8 cellular contexts compared by ENCODE assay signal in genomic region chr7:47819054-47819920, GRCh38.
DNase-seq lines count a peak whose midpoint lies in the region; ATAC-seq and TF ChIP-seq lines count a peak whose summit lies in the region.

No MANE protein-coding gene starts in this region.

- peak overlapping the region; percentile 10 for H3K9ac ChIP-seq in adipocyte (ENCODE audit: low read length)

- H3K4me3 ChIP-seq in PC-9: no peak overlapping the region
- no peak overlapping the region for H3K4me3 ChIP-seq in adipocyte (ENCODE audit: low read length)

- ATAC-seq in left cardiac atrium (peak; percentile 63 to 65), GM18873 (IDR thresholded peaks at IDR 0.05; ENCODE audit: low FRiP score, unreplicated experiment) (no peak)

- H3K9me2 ChIP-seq in PC-9 (ENCODE audit: insufficient read depth): no peaks in the 10 kb centered on the region

- no peak overlapping the region for H2AFZ ChIP-seq in PC-9

- no peaks in the 10 kb centered on the region for H3K27me3 ChIP-seq in PC-9 (ENCODE audit: insufficient read depth, low read depth)
- no peaks in the 10 kb centered on the region for H3K27me3 ChIP-seq in adipocyte (replicated peaks; ENCODE audit: control insufficient read depth, insufficient read depth, low read length)

- no peaks in the 10 kb centered on the region for H4K20me1 ChIP-seq in PC-9 (ENCODE audit: insufficient read depth)

- H3K36me3 ChIP-seq in PC-9 (ENCODE audit: low read depth) (no peaks in the 10 kb centered on the region), adipocyte (ENCODE audit: control insufficient read depth, insufficient read depth, low read length, severe bottlenecking) (no peaks in the 10 kb centered on the region)

- H3K27ac ChIP-seq in PC-9: peak overlapping the region; percentile 43

- no peaks in the 10 kb centered on the region for H3K79me2 ChIP-seq in PC-9 (ENCODE audit: low read depth)

- peaks cover 17% of the 10 kb centered on the region; the same call in 1 of the 2 replicates for H3F3A ChIP-seq in PC-9 (ENCODE audit: insufficient read depth, low read depth)

- CTCF ChIA-PET in PC-9 (lab: Charles Lee): interaction anchor here (0.5 to 1.8 kb wide), 11 partner anchors 10 to 553 kb away, joined by 3 to 11 read pairs (median 6); no protein-coding TSS in a partner anchor

- DNase-seq in NCI-H82 (lab: John Stamatoyannopoulos, UW): peak; percentile 68
- no peak for DNase-seq in NCI-H82 treated with DMSO at 0.1 percent for 48 hours (lab: John Stamatoyannopoulos, UW; ENCODE audit: unreplicated experiment)
- peak; percentile 86 for DNase-seq in HT-29 (ENCODE audit: low spot score)
- peak; percentile 81 to 83 for DNase-seq in PC-9
- DNase-seq in adipocyte (ENCODE audit: low read depth): peak; percentile 94
- DNase-seq in left cardiac atrium: peak; percentile 67
- peak; percentile 69 for DNase-seq in retina

- no TSS peak for BruUV-seq in PC-9 (replicated peaks; lab: Mats Ljungman, UMichigan)

- POLR2A ChIA-PET in PC-9 (lab: Charles Lee; ENCODE audit: unreplicated experiment): interaction anchor here (0.5 to 0.7 kb wide), 2 partner anchors 56 to 344 kb away, joined by 3 read pairs; no protein-coding TSS in a partner anchor

- peak; percentile 100 for TF ChIP-seq CTCF in PC-9 (conservative IDR thresholded peaks at IDR 0.05)

- intact Hi-C loops in PC-9 (cut with micrococcal nuclease; ENCODE audit: unreplicated experiment): loop anchor here (1.0 to 2.0 kb wide), 15 partner anchors 32 to 553 kb away; no protein-coding TSS in a partner anchor
- intact Hi-C loops in left cardiac atrium (cut with DNase I): loop anchor here (5.0 to 10.0 kb wide), 3 partner anchors 374 to 552 kb away; no protein-coding TSS in a partner anchor

- H3K4me1 ChIP-seq in PC-9 (replicated peaks; ENCODE audit: insufficient read depth) (peaks cover 38% of the 10 kb centered on the region), adipocyte (ENCODE audit: control insufficient read depth, insufficient read depth, low read length) (peaks cover 5% of the 10 kb centered on the region)

- no peaks in the 10 kb centered on the region for H3K9me3 ChIP-seq in PC-9 (ENCODE audit: insufficient read depth, low read depth)
- H3K9me3 ChIP-seq in adipocyte (ENCODE audit: control insufficient read depth, low read length): no peaks in the 10 kb centered on the region

- H3K4me2 ChIP-seq in PC-9: peak overlapping the region; percentile 12
